29 cellular contexts compared by ENCODE assay signal in the genomic region with DNA sequence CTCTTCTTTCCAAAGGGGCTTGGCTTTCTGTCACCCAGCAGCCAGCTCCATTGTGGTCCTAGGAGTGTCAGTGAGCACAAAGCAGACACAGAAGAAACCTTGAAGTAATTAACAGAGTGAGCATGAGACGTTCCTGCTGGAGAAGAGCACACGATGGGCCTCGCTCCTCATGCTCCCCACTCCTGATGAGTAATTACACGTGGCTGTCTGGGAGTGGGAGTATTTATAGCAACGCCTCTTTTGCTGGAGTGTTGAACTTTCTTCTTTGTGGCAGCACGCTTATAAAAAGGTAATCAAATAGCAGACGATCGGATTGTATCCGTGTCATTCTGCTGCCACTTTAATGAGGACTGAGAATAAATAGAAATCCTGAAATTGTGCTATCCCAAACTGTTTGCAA.
DNase-seq lines count a peak whose midpoint lies in the region; ATAC-seq and TF ChIP-seq lines count a peak whose summit lies in the region.
"Had no signal": no experiment of that assay in that cellular context is flagged by ENCODE, and none has a peak within 500 bp of the region (broad histone marks: within the 10 kb centered on the region; RNA-seq: fewer than 3 reads in every experiment).

No MANE protein-coding gene starts in this region.

- H3K36me3 ChIP-seq in right atrium auricular region (no peaks in the 10 kb centered on the region), neural cell (ENCODE audit: insufficient read depth, low read length) (no peaks in the 10 kb centered on the region)
- H3K36me3 ChIP-seq: lower lobe of right lung, SJCRH30 had no signal

- DNase-seq in left cardiac atrium = no peak
- no peak for DNase-seq in right atrium auricular region (ENCODE audit: low spot score)
- DNase-seq in astrocyte of the hippocampus (ENCODE audit: low read depth, low spot score) = peak; percentile 16
- DNase-seq in NOMO-1 treated with dmso at 0.1 percent for 144 hours (lab: John Stamatoyannopoulos, UW; ENCODE audit: unreplicated experiment) = no peak
- no peak for DNase-seq in NCI-H2081 treated with DMSO at 0.1 percent for 48 hours (lab: John Stamatoyannopoulos, UW)
- DNase-seq: activated CD4-positive, alpha-beta T cell treated with anti-CD3 and anti-CD28 coated beads for 4 hours; activated CD8-positive, alpha-beta T cell treated with anti-CD3 and anti-CD28 coated beads, Interleukin-2, amount 10 ng/mL, durations not matched to agents 7 days and 5 days; amygdala; CD8-positive, alpha-beta memory T cell; effector CD8-positive, alpha-beta T cell; glutamatergic neuron; Kasumi-1; lower lobe of right lung; midbrain; naive thymus-derived CD8-positive, alpha-beta T cell; NCI-H1417; NCI-H2029 treated with DMSO at 0.1 percent for 48 hours; NCI-H345; SJCRH30; stimulated activated naive CD8-positive, alpha-beta T cell treated with anti-CD3 and anti-CD28 coated beads, Interleukin-15, Interleukin-2, amounts not matched to agents 100 U/mL and 50 U/mL, for 24 hours; T1000; testis had no signal

- no peaks in the 10 kb centered on the region for H3F3A ChIP-seq in neural cell (ENCODE audit: insufficient read depth, low read length, poor library complexity, severe bottlenecking)

- H3K4me1 ChIP-seq in right atrium auricular region = peaks cover 0 to 8% of the 10 kb centered on the region in 2 donors
- H3K4me1 ChIP-seq: lower lobe of right lung, SJCRH30 had no signal

- intact Hi-C loops in left cardiac atrium (cut with DNase I) = no loop called here

- no peak for TF ChIP-seq RAD21 in neural cell (conservative IDR thresholded peaks at IDR 0.05)

- TF ChIP-seq EP300 in neural cell (conservative IDR thresholded peaks at IDR 0.05; ENCODE audit: poor library complexity, severe bottlenecking) = no peak

- H3K27me3 ChIP-seq in right atrium auricular region (no peaks in the 10 kb centered on the region), neural cell (ENCODE audit: insufficient read depth, low read depth, low read length) (no peaks in the 10 kb centered on the region)
- H3K27me3 ChIP-seq: testis had no signal

- no peaks in the 10 kb centered on the region for H4K20me1 ChIP-seq in neural cell (ENCODE audit: insufficient read depth)

- ATAC-seq in left cardiac atrium (peak; percentile 38 to 49), HG03520 (IDR thresholded peaks at IDR 0.05; ENCODE audit: unreplicated experiment) (no peak)
- ATAC-seq: activated CD8-positive, alpha-beta T cell treated with anti-CD3 and anti-CD28 coated beads, Interleukin-2, amount 10 ng/mL, durations not matched to agents 7 days and 5 days; activated naive CD4-positive, alpha-beta T cell treated with anti-CD3 and anti-CD28 coated beads, Interleukin-2, amount 50 U/mL, for 72 hours; activated T-helper 17 cell treated with anti-CD3 and anti-CD28 coated beads, Interleukin-2, amount 50 U/mL, for 72 hours; lower lobe of right lung; naive thymus-derived CD8-positive, alpha-beta T cell; stimulated activated naive CD8-positive, alpha-beta T cell treated with anti-CD3 and anti-CD28 coated beads, Interleukin-15, Interleukin-2, amounts not matched to agents 100 U/mL and 50 U/mL, for 24 hours had no signal

- no peaks in the 10 kb centered on the region for H3K79me2 ChIP-seq in neural cell (replicated peaks; ENCODE audit: insufficient read depth, low read length)

- H3K9me2 ChIP-seq in neural cell (ENCODE audit: insufficient read depth, low read length) = no peaks in the 10 kb centered on the region

- no peak overlapping the region for H3K4me2 ChIP-seq in neural cell (ENCODE audit: low read length)

- H3K4me3 ChIP-seq in right atrium auricular region (no peak overlapping the region), neural cell (ENCODE audit: low read length) (peak overlapping the region; percentile 33)
- H3K4me3 ChIP-seq: coronary artery, lower lobe of right lung, SJCRH30, skin epidermis, testis had no signal

- H2AFZ ChIP-seq in neural cell (ENCODE audit: low read depth, low read length) = no peak overlapping the region

- H3K9me3 ChIP-seq in right atrium auricular region (no peaks in the 10 kb centered on the region), neural cell (ENCODE audit: low read length) (no peaks in the 10 kb centered on the region)
- H3K9me3 ChIP-seq: lower lobe of right lung, SJCRH30, testis had no signal

- H3K27ac ChIP-seq in right atrium auricular region (no peak overlapping the region), neural cell (ENCODE audit: low read length) (no peak overlapping the region)
- H3K27ac ChIP-seq: coronary artery, lower lobe of right lung, SJCRH30, skin epidermis, testis, VCaP had no signal

- H3K9ac ChIP-seq in neural cell (ENCODE audit: low read length) = no peak overlapping the region

- TF ChIP-seq CTCF in right atrium auricular region (IDR thresholded peaks at IDR 0.05) = no peak
- no peak for TF ChIP-seq CTCF in neural cell (IDR thresholded peaks at IDR 0.05; ENCODE audit: poor library complexity, severe bottlenecking)

TF ChIP-seq in neural cell, 6 proteins besides CTCF, POLR2A, EP300 and RAD21:
- no peak for TF ChIP-seq TAF1 (IDR thresholded peaks at IDR 0.05; ENCODE audit: low read depth)
- TF ChIP-seq MXI1 (conservative IDR thresholded peaks at IDR 0.05; ENCODE audit: poor library complexity, severe bottlenecking) = no peak
- no peak for TF ChIP-seq POLR2AphosphoS5 (IDR thresholded peaks at IDR 0.05)
- TF ChIP-seq, protein P1, sequence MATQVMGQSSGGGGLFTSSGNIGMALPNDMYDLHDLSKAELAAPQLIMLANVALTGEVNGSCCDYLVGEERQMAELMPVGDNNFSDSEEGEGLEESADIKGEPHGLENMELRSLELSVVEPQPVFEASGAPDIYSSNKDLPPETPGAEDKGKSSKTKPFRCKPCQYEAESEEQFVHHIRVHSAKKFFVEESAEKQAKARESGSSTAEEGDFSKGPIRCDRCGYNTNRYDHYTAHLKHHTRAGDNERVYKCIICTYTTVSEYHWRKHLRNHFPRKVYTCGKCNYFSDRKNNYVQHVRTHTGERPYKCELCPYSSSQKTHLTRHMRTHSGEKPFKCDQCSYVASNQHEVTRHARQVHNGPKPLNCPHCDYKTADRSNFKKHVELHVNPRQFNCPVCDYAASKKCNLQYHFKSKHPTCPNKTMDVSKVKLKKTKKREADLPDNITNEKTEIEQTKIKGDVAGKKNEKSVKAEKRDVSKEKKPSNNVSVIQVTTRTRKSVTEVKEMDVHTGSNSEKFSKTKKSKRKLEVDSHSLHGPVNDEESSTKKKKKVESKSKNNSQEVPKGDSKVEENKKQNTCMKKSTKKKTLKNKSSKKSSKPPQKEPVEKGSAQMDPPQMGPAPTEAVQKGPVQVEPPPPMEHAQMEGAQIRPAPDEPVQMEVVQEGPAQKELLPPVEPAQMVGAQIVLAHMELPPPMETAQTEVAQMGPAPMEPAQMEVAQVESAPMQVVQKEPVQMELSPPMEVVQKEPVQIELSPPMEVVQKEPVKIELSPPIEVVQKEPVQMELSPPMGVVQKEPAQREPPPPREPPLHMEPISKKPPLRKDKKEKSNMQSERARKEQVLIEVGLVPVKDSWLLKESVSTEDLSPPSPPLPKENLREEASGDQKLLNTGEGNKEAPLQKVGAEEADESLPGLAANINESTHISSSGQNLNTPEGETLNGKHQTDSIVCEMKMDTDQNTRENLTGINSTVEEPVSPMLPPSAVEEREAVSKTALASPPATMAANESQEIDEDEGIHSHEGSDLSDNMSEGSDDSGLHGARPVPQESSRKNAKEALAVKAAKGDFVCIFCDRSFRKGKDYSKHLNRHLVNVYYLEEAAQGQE (IDR thresholded peaks at IDR 0.05; ENCODE audit: borderline replicate concordance) = no peak
- no peak for TF ChIP-seq SMC3 (conservative IDR thresholded peaks at IDR 0.05; ENCODE audit: poor library complexity)
- no peak for TF ChIP-seq EZH2 (IDR thresholded peaks at IDR 0.05; ENCODE audit: borderline replicate concordance, insufficient read depth, low read length, poor library complexity, severe bottlenecking)
TF ChIP-seq in neural cell: peak in this region for 0.
